In genomic region chr10:62243647-62243997, GRCh38 we compare ENCODE assay signal across 1 cellular context.
TF ChIP-seq lines count a peak whose summit lies in the region.

No MANE protein-coding gene starts in this region.

TF ChIP-seq in SK-N-SH, 30 proteins besides CTCF, POLR2A, EP300 and RAD21 (continued from another document):
- no peak for TF ChIP-seq REST (IDR thresholded peaks at IDR 0.05; ENCODE audit: low read depth, low read length)
- no peak for TF ChIP-seq USF2 (IDR thresholded peaks at IDR 0.05; ENCODE audit: borderline replicate concordance, low read depth, low read length)
- no peak for TF ChIP-seq ZBTB33 (IDR thresholded peaks at IDR 0.05; ENCODE audit: borderline replicate concordance, low read depth)
- no peak for TF ChIP-seq TAF1 (IDR thresholded peaks at IDR 0.05; ENCODE audit: borderline replicate concordance, low read depth, low read length)
- TF ChIP-seq FOXM1 (IDR thresholded peaks at IDR 0.05; ENCODE audit: low read depth) = no peak
- TF ChIP-seq RFX5 (IDR thresholded peaks at IDR 0.05; ENCODE audit: low read length) = no peak
- no peak for TF ChIP-seq CHD2 (IDR thresholded peaks at IDR 0.05; ENCODE audit: low read length, partially characterized antibody)
- TF ChIP-seq FOXJ3 (CRISPR knock-in tag; IDR thresholded peaks at IDR 0.05) = no peak
- TF ChIP-seq NRF1 (IDR thresholded peaks at IDR 0.05; ENCODE audit: low read depth, low read length) = no peak
- no peak for TF ChIP-seq ELF1 (IDR thresholded peaks at IDR 0.05)
- no peak for TF ChIP-seq GABPA (IDR thresholded peaks at IDR 0.05; ENCODE audit: low read depth)
- no peak for TF ChIP-seq SIN3A (IDR thresholded peaks at IDR 0.05; ENCODE audit: borderline replicate concordance, low read depth, low read length)
- no peak for TF ChIP-seq PBX3 (IDR thresholded peaks at IDR 0.05)
TF ChIP-seq in SK-N-SH: peak in this region for 0.
